ENCODE assay signal across 18 cellular contexts in genomic region chr2:233847248-233847898, GRCh38.
"Had no signal": no experiment of that assay in that cellular context is flagged by ENCODE, and none has a peak within 500 bp of the region (broad histone marks: within the 10 kb centered on the region; RNA-seq: fewer than 3 reads in every experiment).

No MANE protein-coding gene starts in this region.

- H3K36me3 ChIP-seq: tibial artery, vagina had no signal

- H3K4me3 Mint-ChIP-seq: activated naive CD8-positive, alpha-beta T cell treated with anti-CD3 and anti-CD28 coated beads, Interleukin-2, amount 10 ng/mL, durations not matched to agents 7 days and 5 days; activated T-helper 1 cell treated with anti-CD3 and anti-CD28 coated beads, Interleukin-12 subunit alpha, Interleukin-12 subunit beta, Interleukin-2, Interleukin-4 antibody, amounts not matched to agents 30 ng/mL and 10 ng/mL and 1 ng/mL, durations not matched to agents 14 hours and 24 hours and 36 hours; natural killer cell treated with Interleukin-12 subunit alpha and Interleukin-12 subunit beta and Interleukin-15 and Interleukin-18, amount 100 ng/mL, for 72 hours had no signal

- H3K27ac ChIP-seq: body of pancreas, dorsolateral prefrontal cortex, left lung, tibial artery, vagina had no signal

- H3K27ac Mint-ChIP-seq: natural killer cell treated with Interleukin-12 subunit alpha and Interleukin-12 subunit beta and Interleukin-15 and Interleukin-18, amount 100 ng/mL, for 72 hours had no signal

- ATAC-seq: body of pancreas; left lung; natural killer cell treated with Interleukin-12 subunit alpha and Interleukin-12 subunit beta and Interleukin-15 and Interleukin-18, amount 100 ng/mL, for 72 hours had no signal

- H3K4me3 ChIP-seq: body of pancreas, dorsolateral prefrontal cortex, left lung, tibial artery, vagina had no signal

- H3K27me3 ChIP-seq: body of pancreas, left lung, tibial artery, vagina had no signal

- H3K27me3 Mint-ChIP-seq: activated naive CD8-positive, alpha-beta T cell treated with anti-CD3 and anti-CD28 coated beads, Interleukin-2, amount 10 ng/mL, durations not matched to agents 7 days and 5 days; natural killer cell treated with Interleukin-12 subunit alpha and Interleukin-12 subunit beta and Interleukin-15 and Interleukin-18, amount 100 ng/mL, for 72 hours had no signal

- DNase-seq: activated CD4-positive, alpha-beta T cell treated with anti-CD3 and anti-CD28 coated beads, Interleukin-2, amount 50 U/mL, for 4 hours; activated CD4-positive, CD25-positive, alpha-beta regulatory T cell treated with anti-CD3 and anti-CD28 coated beads, Interleukin-2, amount 50 U/mL, for 72 hours; activated naive CD8-positive, alpha-beta T cell treated with anti-CD3 and anti-CD28 coated beads, Interleukin-2, amount 10 ng/mL, durations not matched to agents 7 days and 5 days; activated T-cell treated with anti-CD3 and anti-CD28 coated beads for 4 hours; body of pancreas; caudate nucleus; dorsolateral prefrontal cortex; kidney; left lung; mesenchymal stem cell; stimulated activated CD8-positive, alpha-beta memory T cell treated with anti-CD3 and anti-CD28 coated beads, Interleukin-4, amount 100 ng/mL, for 48 hours; stimulated activated naive CD4-positive, alpha-beta T cell treated with Interleukin-2 at 50 U/mL for 16 hours; substantia nigra; T1000 had no signal

- H3K4me1 ChIP-seq: body of pancreas, tibial artery, vagina had no signal

- H3K9me3 ChIP-seq: body of pancreas, left lung, tibial artery, vagina had no signal

- H3K9me3 Mint-ChIP-seq: activated naive CD8-positive, alpha-beta T cell treated with anti-CD3 and anti-CD28 coated beads, Interleukin-2, amount 10 ng/mL, durations not matched to agents 7 days and 5 days; activated T-helper 1 cell treated with anti-CD3 and anti-CD28 coated beads, Interleukin-12 subunit alpha, Interleukin-12 subunit beta, Interleukin-2, Interleukin-4 antibody, amounts not matched to agents 30 ng/mL and 10 ng/mL and 1 ng/mL, durations not matched to agents 14 hours and 24 hours and 36 hours; natural killer cell treated with Interleukin-12 subunit alpha and Interleukin-12 subunit beta and Interleukin-15 and Interleukin-18, amount 100 ng/mL, for 72 hours had no signal
